Comparison of ENCODE assay signal across 13 cellular contexts in genomic region chr11:100888836-100889235, GRCh38.
A peak's percentile ranks its signal among the peaks of the same experiment; 100 is the strongest.
DNase-seq lines count a peak whose midpoint lies in the region; ATAC-seq and TF ChIP-seq lines count a peak whose summit lies in the region.
"Had no signal": no experiment of that assay in that cellular context is flagged by ENCODE, and none has a peak within 500 bp of the region (broad histone marks: within the 10 kb centered on the region; RNA-seq: fewer than 3 reads in every experiment).

No MANE protein-coding gene starts in this region.

- peaks cover 5 to 11% of the 10 kb centered on the region in 2 donors for H3K9me3 Mint-ChIP-seq in activated naive CD4-positive, alpha-beta T cell treated with anti-CD3 and anti-CD28 coated beads, Interleukin-2, amount 50 U/mL, for 72 hours
- no peaks in the 10 kb centered on the region for H3K9me3 Mint-ChIP-seq in GM23338

- no peak overlapping the region for H3K27ac Mint-ChIP-seq in activated naive CD4-positive, alpha-beta T cell treated with anti-CD3 and anti-CD28 coated beads, Interleukin-2, amount 50 U/mL, for 72 hours
- no peak overlapping the region for H3K27ac Mint-ChIP-seq in GM23338
- H3K27ac Mint-ChIP-seq: CD4-positive, CD25-positive, alpha-beta regulatory T cell had no signal

- H3K4me2 ChIP-seq in PC-3 (ENCODE audit: low read length) (no peak overlapping the region), GM23338 (no peak overlapping the region)
- H3K4me2 ChIP-seq: BLaER1 treated with 17β-estradiol and CSF1 and Interleukin-3, amounts not matched to agents 10 nM and 100 nM had no signal

- CTCF ChIA-PET in PC-3 (lab: Charles Lee) = no interaction called here

- H3K27me3 Mint-ChIP-seq in GM23338 (ENCODE audit: insufficient read depth, low read depth, poor library complexity) = no peaks in the 10 kb centered on the region
- H3K27me3 Mint-ChIP-seq: CD4-positive, CD25-positive, alpha-beta regulatory T cell had no signal

- H3K27ac ChIP-seq in PC-3 (ENCODE audit: low read length) = no peak overlapping the region
- no peak overlapping the region for H3K27ac ChIP-seq in lung (ENCODE audit: low read depth in 1 of 2, low read length in 1 of 2)
- H3K27ac ChIP-seq in upper lobe of right lung = no peak overlapping the region
- no peak overlapping the region for H3K27ac ChIP-seq in GM23338 (ENCODE audit: low read depth)
- H3K27ac ChIP-seq: BLaER1 treated with 17β-estradiol and CSF1 and Interleukin-3, amounts not matched to agents 10 nM and 100 nM had no signal

- no TSS peak for BruUV-seq in PC-3 (replicated peaks; lab: Mats Ljungman, UMichigan)

- 64 to 70% methylated on average over 3 of the region's 3 CpGs for WGBS in lung, 2 donors

- no peak overlapping the region for H3K9ac ChIP-seq in PC-3 (ENCODE audit: low read length)
- H3K9ac ChIP-seq: BLaER1 treated with 17β-estradiol and CSF1 and Interleukin-3, amounts not matched to agents 10 nM and 100 nM had no signal

- H3K27me3 ChIP-seq in PC-3 (ENCODE audit: low read length) = no peaks in the 10 kb centered on the region
- H3K27me3 ChIP-seq in lung (ENCODE audit: control insufficient read depth, insufficient read depth) = no peaks in the 10 kb centered on the region
- H3K27me3 ChIP-seq in upper lobe of right lung = no peaks in the 10 kb centered on the region
- no peaks in the 10 kb centered on the region for H3K27me3 ChIP-seq in GM23338 (ENCODE audit: insufficient read depth)
- H3K27me3 ChIP-seq: BLaER1 treated with 17β-estradiol and CSF1 and Interleukin-3, amounts not matched to agents 10 nM and 100 nM had no signal

- ATAC-seq in PC-3 (peak; percentile 23; the same call in 1 of the 2 replicates), lung (ENCODE audit: insufficient read depth, low FRiP score) (peak; percentile 56), upper lobe of right lung (peak; percentile 50), GM23338 (no peak)
- no peak for ATAC-seq in activated naive CD4-positive, alpha-beta T cell treated with anti-CD3 and anti-CD28 coated beads, Interleukin-2, amount 50 U/mL, for 72 hours
- ATAC-seq: HCT116 had no signal

- H3K9me2 ChIP-seq in PC-3 (replicated peaks; ENCODE audit: low read length) (no peaks in the 10 kb centered on the region), GM23338 (ENCODE audit: insufficient read depth) (peaks cover 3% of the 10 kb centered on the region; the same call in 1 of the 2 replicates)

- intact Hi-C loops in PC-3 (cut with micrococcal nuclease) (no loop called here), upper lobe of right lung (cut with DNase I) (no loop called here)

- H3K9me3 ChIP-seq in PC-3 (ENCODE audit: low read length) = no peaks in the 10 kb centered on the region
- no peaks in the 10 kb centered on the region for H3K9me3 ChIP-seq in lung (ENCODE audit: control insufficient read depth in 2 of 2, insufficient read depth in 1 of 2, low read length in 1 of 2)
- no peaks in the 10 kb centered on the region for H3K9me3 ChIP-seq in upper lobe of right lung
- H3K9me3 ChIP-seq: BLaER1 treated with 17β-estradiol and CSF1 and Interleukin-3, amounts not matched to agents 10 nM and 100 nM had no signal

- H3K4me3 ChIP-seq in PC-3 (ENCODE audit: low read length) (no peak overlapping the region), lung (no peak overlapping the region), upper lobe of right lung (no peak overlapping the region), GM23338 (no peak overlapping the region)
- H3K4me3 ChIP-seq: BLaER1 treated with 17β-estradiol and CSF1 and Interleukin-3, amounts not matched to agents 10 nM and 100 nM had no signal

- no peaks in the 10 kb centered on the region for H3K36me3 Mint-ChIP-seq in activated naive CD4-positive, alpha-beta T cell treated with anti-CD3 and anti-CD28 coated beads, Interleukin-2, amount 50 U/mL, for 72 hours
- H3K36me3 Mint-ChIP-seq in GM23338 (ENCODE audit: low read depth) = no peaks in the 10 kb centered on the region
- H3K36me3 Mint-ChIP-seq: CD4-positive, CD25-positive, alpha-beta regulatory T cell had no signal

- no peaks in the 10 kb centered on the region for H3K79me2 ChIP-seq in PC-3 (ENCODE audit: low read length)
- no peaks in the 10 kb centered on the region for H3K79me2 ChIP-seq in GM23338 (replicated peaks; ENCODE audit: insufficient read depth)

- H2AFZ ChIP-seq in PC-3 (ENCODE audit: low read length) = no peak overlapping the region
- no peak overlapping the region for H2AFZ ChIP-seq in GM23338

- H3K4me1 ChIP-seq in PC-3 (ENCODE audit: insufficient read depth, low read length) = peaks cover 7% of the 10 kb centered on the region
- peaks cover 2 to 11% of the 10 kb centered on the region in 2 donors for H3K4me1 ChIP-seq in lung (ENCODE audit: control insufficient read depth in 2 of 2, insufficient read depth in 2 of 2, low read length in 2 of 2)
- peaks cover 3% of the 10 kb centered on the region for H3K4me1 ChIP-seq in upper lobe of right lung
- H3K4me1 ChIP-seq in GM23338 (ENCODE audit: insufficient read depth) = no peaks in the 10 kb centered on the region
- H3K4me1 ChIP-seq: BLaER1 treated with 17β-estradiol and CSF1 and Interleukin-3, amounts not matched to agents 10 nM and 100 nM had no signal

- no peaks in the 10 kb centered on the region for H3K36me3 ChIP-seq in PC-3 (ENCODE audit: low read depth, low read length)
- H3K36me3 ChIP-seq in lung (ENCODE audit: control insufficient read depth in 2 of 2, insufficient read depth in 2 of 2, low read length in 2 of 2) = no peaks in the 10 kb centered on the region
- no peaks in the 10 kb centered on the region for H3K36me3 ChIP-seq in upper lobe of right lung
- H3K36me3 ChIP-seq in GM23338 (ENCODE audit: insufficient read depth) = no peaks in the 10 kb centered on the region
- H3K36me3 ChIP-seq: BLaER1 treated with 17β-estradiol and CSF1 and Interleukin-3, amounts not matched to agents 10 nM and 100 nM had no signal

- H3K4me3 Mint-ChIP-seq in GM23338 = no peak overlapping the region
- H3K4me3 Mint-ChIP-seq: CD4-positive, CD25-positive, alpha-beta regulatory T cell had no signal

- no peaks in the 10 kb centered on the region for H4K20me1 ChIP-seq in PC-3 (ENCODE audit: low read length)
- H4K20me1 ChIP-seq in GM23338 (replicated peaks; ENCODE audit: insufficient read depth) = no peaks in the 10 kb centered on the region; the same call in 1 of the 2 replicates
- H4K20me1 ChIP-seq: BLaER1 treated with 17β-estradiol and CSF1 and Interleukin-3, amounts not matched to agents 10 nM and 100 nM had no signal

- H3F3A ChIP-seq in PC-3 (ENCODE audit: low read length, unreplicated experiment) (no peaks in the 10 kb centered on the region), GM23338 (replicated peaks; ENCODE audit: low read depth) (no peaks in the 10 kb centered on the region)

- POLR2A ChIA-PET in PC-3 (lab: Charles Lee; ENCODE audit: unreplicated experiment) = no interaction called here

- no peaks in the 10 kb centered on the region; the same call in 2 of the 3 replicates for H3K4me1 Mint-ChIP-seq in GM23338
- H3K4me1 Mint-ChIP-seq: CD4-positive, CD25-positive, alpha-beta regulatory T cell had no signal

- no peak for DNase-seq in PC-3
- peak; percentile 48 for DNase-seq in astrocyte of the hippocampus (ENCODE audit: low read depth, low spot score)
- DNase-seq in lung (ENCODE audit: low spot score) = no peak
- no peak for DNase-seq in upper lobe of right lung
- no peak for DNase-seq in NCI-H1105 treated with DMSO at 0.1 percent for 48 hours (lab: John Stamatoyannopoulos, UW)
- DNase-seq in activated naive CD4-positive, alpha-beta T cell treated with anti-CD3 and anti-CD28 coated beads, Interleukin-2, amount 50 U/mL, for 72 hours (ENCODE audit: low spot score in 2 of 2) = no peak
- no peak for DNase-seq in GM23338 (ENCODE audit: low spot score)
- DNase-seq: ACHN; Calu3; CD4-positive, CD25-positive, alpha-beta regulatory T cell; DMS 273 treated with DMSO at 0.1 percent for 48 hours had no signal

- no peak for TF ChIP-seq CTCF in PC-3 (conservative IDR thresholded peaks at IDR 0.05; ENCODE audit: low read depth, low read length)
- TF ChIP-seq CTCF in lung (IDR thresholded peaks at IDR 0.05; ENCODE audit: control extremely low read depth, extremely low read depth) = no peak
- no peak for TF ChIP-seq CTCF in upper lobe of right lung (IDR thresholded peaks at IDR 0.05)
- TF ChIP-seq CTCF in GM23338 (conservative IDR thresholded peaks at IDR 0.05; ENCODE audit: low read depth in 2 of 2) = no peak

TF ChIP-seq in GM23338, 12 proteins besides CTCF, POLR2A, EP300 and RAD21 (continues in another document):
- TF ChIP-seq ZNF331 (CRISPR knock-in tag; IDR thresholded peaks at IDR 0.05; ENCODE audit: low read depth) (no peak), NANOG (IDR thresholded peaks at IDR 0.05; ENCODE audit: borderline replicate concordance) (no peak)

Comparison
In these comparisons a context has a peak if more than half of its experiments do, and no peak if none do; other contexts are left out.
1. ATAC-seq: peak in PC-3 (single experiment), lung (single experiment) and upper lobe of right lung (single experiment); none in activated naive CD4-positive, alpha-beta T cell treated with anti-CD3 and anti-CD28 coated beads, Interleukin-2, amount 50 U/mL, for 72 hours (0 of 2) and GM23338 (single experiment).